2 cellular contexts compared by ENCODE assay signal in the genomic region with DNA sequence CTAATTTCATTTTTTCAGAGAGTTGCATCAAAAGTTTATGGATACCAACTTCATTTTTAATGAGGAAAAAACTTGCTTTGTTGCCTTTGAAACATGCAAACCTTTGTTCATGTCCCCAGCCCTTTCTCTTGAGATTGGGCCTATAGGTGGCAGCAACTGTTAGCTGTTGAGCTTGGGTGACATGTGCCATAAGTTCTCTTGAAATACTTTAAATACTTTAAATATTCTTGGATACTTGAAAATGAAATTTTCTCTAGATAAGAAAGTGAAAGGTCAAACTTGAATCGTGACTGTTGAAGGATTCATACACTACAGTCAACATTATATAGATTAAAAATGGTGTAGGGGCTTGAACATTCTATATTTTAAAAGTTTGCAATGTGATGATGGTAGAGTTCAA.
TF ChIP-seq lines count a peak whose summit lies in the region.

No MANE protein-coding gene starts in this region.

TF ChIP-seq in GM23338, 12 proteins besides CTCF, POLR2A, EP300 and RAD21 (continued from another document and continues in another):
- TF ChIP-seq, protein P1, sequence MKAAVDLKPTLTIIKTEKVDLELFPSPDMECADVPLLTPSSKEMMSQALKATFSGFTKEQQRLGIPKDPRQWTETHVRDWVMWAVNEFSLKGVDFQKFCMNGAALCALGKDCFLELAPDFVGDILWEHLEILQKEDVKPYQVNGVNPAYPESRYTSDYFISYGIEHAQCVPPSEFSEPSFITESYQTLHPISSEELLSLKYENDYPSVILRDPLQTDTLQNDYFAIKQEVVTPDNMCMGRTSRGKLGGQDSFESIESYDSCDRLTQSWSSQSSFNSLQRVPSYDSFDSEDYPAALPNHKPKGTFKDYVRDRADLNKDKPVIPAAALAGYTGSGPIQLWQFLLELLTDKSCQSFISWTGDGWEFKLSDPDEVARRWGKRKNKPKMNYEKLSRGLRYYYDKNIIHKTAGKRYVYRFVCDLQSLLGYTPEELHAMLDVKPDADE (IDR thresholded peaks at IDR 0.05), result no peak
- TF ChIP-seq, protein P2, sequence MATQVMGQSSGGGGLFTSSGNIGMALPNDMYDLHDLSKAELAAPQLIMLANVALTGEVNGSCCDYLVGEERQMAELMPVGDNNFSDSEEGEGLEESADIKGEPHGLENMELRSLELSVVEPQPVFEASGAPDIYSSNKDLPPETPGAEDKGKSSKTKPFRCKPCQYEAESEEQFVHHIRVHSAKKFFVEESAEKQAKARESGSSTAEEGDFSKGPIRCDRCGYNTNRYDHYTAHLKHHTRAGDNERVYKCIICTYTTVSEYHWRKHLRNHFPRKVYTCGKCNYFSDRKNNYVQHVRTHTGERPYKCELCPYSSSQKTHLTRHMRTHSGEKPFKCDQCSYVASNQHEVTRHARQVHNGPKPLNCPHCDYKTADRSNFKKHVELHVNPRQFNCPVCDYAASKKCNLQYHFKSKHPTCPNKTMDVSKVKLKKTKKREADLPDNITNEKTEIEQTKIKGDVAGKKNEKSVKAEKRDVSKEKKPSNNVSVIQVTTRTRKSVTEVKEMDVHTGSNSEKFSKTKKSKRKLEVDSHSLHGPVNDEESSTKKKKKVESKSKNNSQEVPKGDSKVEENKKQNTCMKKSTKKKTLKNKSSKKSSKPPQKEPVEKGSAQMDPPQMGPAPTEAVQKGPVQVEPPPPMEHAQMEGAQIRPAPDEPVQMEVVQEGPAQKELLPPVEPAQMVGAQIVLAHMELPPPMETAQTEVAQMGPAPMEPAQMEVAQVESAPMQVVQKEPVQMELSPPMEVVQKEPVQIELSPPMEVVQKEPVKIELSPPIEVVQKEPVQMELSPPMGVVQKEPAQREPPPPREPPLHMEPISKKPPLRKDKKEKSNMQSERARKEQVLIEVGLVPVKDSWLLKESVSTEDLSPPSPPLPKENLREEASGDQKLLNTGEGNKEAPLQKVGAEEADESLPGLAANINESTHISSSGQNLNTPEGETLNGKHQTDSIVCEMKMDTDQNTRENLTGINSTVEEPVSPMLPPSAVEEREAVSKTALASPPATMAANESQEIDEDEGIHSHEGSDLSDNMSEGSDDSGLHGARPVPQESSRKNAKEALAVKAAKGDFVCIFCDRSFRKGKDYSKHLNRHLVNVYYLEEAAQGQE (IDR thresholded peaks at IDR 0.05; ENCODE audit: unreplicated experiment), result no peak
- TF ChIP-seq ZNF114 (CRISPR knock-in tag; IDR thresholded peaks at IDR 0.05) (no peak), EZH2phosphoT487 (IDR thresholded peaks at IDR 0.05; ENCODE audit: unreplicated experiment) (no peak), NANOG (IDR thresholded peaks at IDR 0.05; ENCODE audit: borderline replicate concordance) (no peak), EZH2 (IDR thresholded peaks at IDR 0.05; ENCODE audit: low read depth, unreplicated experiment) (no peak), CREB1 (CRISPR knock-in tag; IDR thresholded peaks at IDR 0.05; ENCODE audit: low read depth) (no peak), STAT1 (IDR thresholded peaks at IDR 0.05; ENCODE audit: unreplicated experiment) (no peak), ZNF331 (CRISPR knock-in tag; IDR thresholded peaks at IDR 0.05; ENCODE audit: low read depth) (no peak), JUNB (IDR thresholded peaks at IDR 0.05; ENCODE audit: unreplicated experiment) (no peak)

TF ChIP-seq in endothelial cell of umbilical vein, 7 proteins besides CTCF, POLR2A, EP300 and RAD21 (continued from another document):
- TF ChIP-seq GATA2 (IDR thresholded peaks at IDR 0.05; ENCODE audit: insufficient read depth, insufficient read length, low read depth, low read length) (no peak), MYC (IDR thresholded peaks at IDR 0.05; ENCODE audit: low read depth, low read length) (no peak), JUN (IDR thresholded peaks at IDR 0.05; ENCODE audit: borderline replicate concordance, insufficient read depth, insufficient read length, low read depth) (no peak), EZH2 (IDR thresholded peaks at IDR 0.05; ENCODE audit: borderline replicate concordance, low read depth, low read length, severe bottlenecking) (no peak), FOS (IDR thresholded peaks at IDR 0.05; ENCODE audit: borderline replicate concordance, insufficient read depth, low read length) (no peak)
- TF ChIP-seq, protein P3, sequence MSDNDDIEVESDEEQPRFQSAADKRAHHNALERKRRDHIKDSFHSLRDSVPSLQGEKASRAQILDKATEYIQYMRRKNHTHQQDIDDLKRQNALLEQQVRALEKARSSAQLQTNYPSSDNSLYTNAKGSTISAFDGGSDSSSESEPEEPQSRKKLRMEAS (IDR thresholded peaks at IDR 0.05; ENCODE audit: insufficient read depth, insufficient read length), result no peak
